ENCODE assay signal across 17 cellular contexts in genomic region chr22:42258126-42258525, GRCh38. TPM values are rescaled to one million over a fixed set of nuclear protein-coding genes. Genes with fewer than 3 reads are reported as not detected.
A peak's percentile ranks its signal among the peaks of the same experiment; 100 is the strongest.
DNase-seq lines count a peak whose midpoint lies in the region; ATAC-seq and TF ChIP-seq lines count a peak whose summit lies in the region.
"Had no signal": no experiment of that assay in that cellular context is flagged by ENCODE, and none has a peak within 500 bp of the region (broad histone marks: within the 10 kb centered on the region; RNA-seq: fewer than 3 reads in every experiment).

No MANE protein-coding gene starts in this region.

- POLR2A ChIA-PET in activated CD4-positive, alpha-beta T cell treated with anti-CD3 and anti-CD28 coated beads for 36 hours (lab: Charles Lee) = no interaction called here
- POLR2A ChIA-PET in A673 (lab: Charles Lee; ENCODE audit: low non-redundant PET) = no interaction called here

- H3K36me3 ChIP-seq in endodermal cell (ENCODE audit: control insufficient read depth, insufficient read depth, low read length) (no peaks in the 10 kb centered on the region), A673 (ENCODE audit: insufficient read depth, low read length, poor library complexity, severe bottlenecking) (no peaks in the 10 kb centered on the region)

- H3K9ac ChIP-seq in endodermal cell (ENCODE audit: extremely low read depth, low read length, poor library complexity, severe bottlenecking) = no peak overlapping the region
- H3K9ac ChIP-seq: KMS-11 had no signal

- 92 to 97% methylated on average over 3 to 5 of the region's 5 CpGs for WGBS in endodermal cell (ENCODE audit: insufficient coverage in 1 of 2, insufficient read length in 1 of 2), 2 experiments

- H3K27me3 Mint-ChIP-seq in activated CD4-positive, alpha-beta T cell treated with anti-CD3 and anti-CD28 coated beads for 36 hours = no peaks in the 10 kb centered on the region
- no peaks in the 10 kb centered on the region; the same call in 1 of the 2 replicates for H3K27me3 Mint-ChIP-seq in HFFc6 (ENCODE audit: insufficient read depth)
- peaks cover 2% of the 10 kb centered on the region for H3K27me3 Mint-ChIP-seq in endodermal cell (ENCODE audit: insufficient read depth)
- H3K27me3 Mint-ChIP-seq in nephron progenitor cell (ENCODE audit: low read depth, poor library complexity) = peaks cover 2% of the 10 kb centered on the region

- H3K9me3 Mint-ChIP-seq in activated CD4-positive, alpha-beta T cell treated with anti-CD3 and anti-CD28 coated beads for 36 hours (ENCODE audit: low read depth) = no peaks in the 10 kb centered on the region
- H3K9me3 Mint-ChIP-seq in HFFc6 (no peaks in the 10 kb centered on the region), endodermal cell (no peaks in the 10 kb centered on the region), nephron progenitor cell (no peaks in the 10 kb centered on the region)

- ATAC-seq in activated CD4-positive, alpha-beta T cell treated with anti-CD3 and anti-CD28 coated beads for 36 hours = no peak
- ATAC-seq in HG03139 (IDR thresholded peaks at IDR 0.05; ENCODE audit: unreplicated experiment) (no peak), GM21737 (IDR thresholded peaks at IDR 0.05; ENCODE audit: unreplicated experiment) (no peak)
- ATAC-seq: HCT116 had no signal

- DNase-seq in activated CD4-positive, alpha-beta T cell treated with anti-CD3 and anti-CD28 coated beads for 36 hours = no peak
- no peak for DNase-seq in activated CD4-positive, alpha-beta T cell treated with anti-CD3 and anti-CD28 coated beads, Interleukin-2, amount 50 U/mL, for 4 hours
- DNase-seq in HFFc6 (no peak), endodermal cell (no peak), nephron progenitor cell (no peak), A673 (ENCODE audit: low spot score) (no peak)
- DNase-seq: DMS79 treated with DMSO at 0.1 percent for 48 hours, GDM1, NCI-H1092, NCI-H1694, NCI-H69 had no signal

- TF ChIP-seq CTCF in HFFc6 (IDR thresholded peaks at IDR 0.05) (no peak), endodermal cell (conservative IDR thresholded peaks at IDR 0.05) (no peak), nephron progenitor cell (IDR thresholded peaks at IDR 0.05) (no peak), A673 (conservative IDR thresholded peaks at IDR 0.05; ENCODE audit: low read depth, low read length) (no peak)

- no peak overlapping the region for H3K4me3 ChIP-seq in endodermal cell (ENCODE audit: low read length)
- H3K4me3 ChIP-seq in A673 (ENCODE audit: low read depth, low read length, poor library complexity, severe bottlenecking) = no peak overlapping the region

- H3K4me1 Mint-ChIP-seq in activated CD4-positive, alpha-beta T cell treated with anti-CD3 and anti-CD28 coated beads for 36 hours = peaks cover 79% of the 10 kb centered on the region
- peaks cover 58% of the 10 kb centered on the region for H3K4me1 Mint-ChIP-seq in HFFc6 (ENCODE audit: low read depth)
- H3K4me1 Mint-ChIP-seq in endodermal cell = peaks cover 24% of the 10 kb centered on the region
- H3K4me1 Mint-ChIP-seq in nephron progenitor cell = peaks cover 29% of the 10 kb centered on the region

- no peaks in the 10 kb centered on the region for H3K4me1 ChIP-seq in endodermal cell (ENCODE audit: control insufficient read depth, insufficient read depth, low read length)
- H3K4me1 ChIP-seq in A673 (ENCODE audit: insufficient read depth, low read length, poor library complexity, severe bottlenecking) = peaks cover 28% of the 10 kb centered on the region

- CTCF ChIA-PET in activated CD4-positive, alpha-beta T cell treated with anti-CD3 and anti-CD28 coated beads for 36 hours (lab: Charles Lee) = interaction anchor here (0.6 to 1.2 kb wide), 3 partner anchors 20 to 157 kb away, joined by 3 to 4 read pairs (median 3); no protein-coding TSS in a partner anchor
- CTCF ChIA-PET in A673 (lab: Charles Lee) = no interaction called here

- no peaks in the 10 kb centered on the region for H3K9me3 ChIP-seq in endodermal cell (ENCODE audit: control insufficient read depth, low read length)
- H3K9me3 ChIP-seq in A673 (ENCODE audit: low read depth, low read length, poor library complexity, severe bottlenecking) = no peaks in the 10 kb centered on the region

- intact Hi-C loops in activated CD4-positive, alpha-beta T cell treated with anti-CD3 and anti-CD28 coated beads for 36 hours (cut with DNase I, micrococcal nuclease) = no loop called here
- intact Hi-C loops in A673 (cut with micrococcal nuclease; ENCODE audit: unreplicated experiment) = no loop called here

- H3K27me3 ChIP-seq in endodermal cell (ENCODE audit: control insufficient read depth, insufficient read depth, low read length, poor library complexity, severe bottlenecking) = no peaks in the 10 kb centered on the region
- H3K27me3 ChIP-seq in A673 (replicated peaks; ENCODE audit: insufficient read depth, low read depth, low read length, poor library complexity) = no peaks in the 10 kb centered on the region

- no peak overlapping the region for H3K4me3 Mint-ChIP-seq in activated CD4-positive, alpha-beta T cell treated with anti-CD3 and anti-CD28 coated beads for 36 hours
- H3K4me3 Mint-ChIP-seq in HFFc6 (no peak overlapping the region), endodermal cell (no peak overlapping the region), nephron progenitor cell (no peak overlapping the region)
- H3K4me3 Mint-ChIP-seq: CD14-positive monocyte had no signal

- peak overlapping the region; percentile 44 for H3K27ac Mint-ChIP-seq in activated CD4-positive, alpha-beta T cell treated with anti-CD3 and anti-CD28 coated beads for 36 hours
- H3K27ac Mint-ChIP-seq in HFFc6 = peak overlapping the region; percentile 44
- H3K27ac Mint-ChIP-seq in endodermal cell = peak overlapping the region; percentile 59
- H3K27ac Mint-ChIP-seq in nephron progenitor cell = peak overlapping the region; percentile 12

- H3K27ac ChIP-seq in endodermal cell (ENCODE audit: low read depth, low read length) (no peak overlapping the region), A673 (ENCODE audit: low read depth, low read length, poor library complexity, severe bottlenecking) (no peak overlapping the region)
- H3K27ac ChIP-seq: 22Rv1, KMS-11 had no signal

- BruUV-seq in A673 (replicated peaks; lab: Mats Ljungman, UMichigan) = no TSS peak

- peaks cover 7% of the 10 kb centered on the region for H3K36me3 Mint-ChIP-seq in activated CD4-positive, alpha-beta T cell treated with anti-CD3 and anti-CD28 coated beads for 36 hours (ENCODE audit: low read depth)
- H3K36me3 Mint-ChIP-seq in HFFc6 (ENCODE audit: low read depth) (no peaks in the 10 kb centered on the region), endodermal cell (ENCODE audit: low read depth) (peaks cover 10% of the 10 kb centered on the region), nephron progenitor cell (ENCODE audit: low read depth) (no peaks in the 10 kb centered on the region)

RNA-seq across cellular contexts. Expression of gene TCF20, which starts 12.3 kb away (rescaled TPM):
- 10 to 100 TPM; 64.1 to 68.3 TPM for total RNA-seq in activated CD4-positive, alpha-beta T cell treated with anti-CD3 and anti-CD28 coated beads for 36 hours
- 10 to 100 TPM; 26.7 to 33.4 (median 30.1) TPM for total RNA-seq in HFFc6 (2021; fragmentation: NEBNext Ultra II Directional; extraction: Animal tissue kit (Norgen Biotek cat#: 25700))
- 100 to 1,000 TPM; 113 to 134 TPM for total RNA-seq in endodermal cell
- 27.9 TPM for polyA plus RNA-seq in endodermal cell (2013, experiment 1 of 2)
- polyA plus RNA-seq in endodermal cell (2013, experiment 2 of 2) = 31.8 TPM
- total RNA-seq in A673 (2021) = 69.3 and 77.8 TPM in 2 replicates
